Comparison of ENCODE assay signal across 19 cellular contexts in the genomic region with DNA sequence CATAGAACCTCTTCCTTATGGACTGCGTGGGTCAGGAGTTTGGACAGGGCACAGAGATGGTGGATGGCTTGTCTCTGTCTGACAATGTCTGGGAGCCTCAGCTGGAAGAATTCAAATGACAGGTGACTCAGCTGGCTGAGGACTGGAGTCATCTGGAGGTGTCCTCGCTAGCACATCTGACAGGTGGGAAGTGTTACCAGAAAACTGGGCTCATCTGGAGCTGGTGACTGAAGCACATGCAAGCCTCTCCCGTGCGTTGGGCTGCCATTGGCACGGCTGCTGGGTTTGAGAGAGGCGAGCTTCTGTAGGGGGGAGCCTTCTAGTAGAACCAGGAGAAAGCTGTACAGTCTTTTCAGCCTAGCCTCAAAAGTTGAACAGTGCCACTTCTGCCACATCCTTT.
DNase-seq lines count a peak whose midpoint lies in the region; ATAC-seq, FAIRE-seq and TF ChIP-seq lines count a peak whose summit lies in the region.
"Had no signal": no experiment of that assay in that cellular context is flagged by ENCODE, and none has a peak within 500 bp of the region (broad histone marks: within the 10 kb centered on the region; RNA-seq: fewer than 3 reads in every experiment).

No MANE protein-coding gene starts in this region.

- TF ChIP-seq CTCF in CD4-positive, alpha-beta T cell (IDR thresholded peaks at IDR 0.05) = no peak
- TF ChIP-seq CTCF in bronchial epithelial cell (IDR thresholded peaks at IDR 0.05; ENCODE audit: insufficient read depth, low read length, severe bottlenecking) (no peak), psoas muscle (IDR thresholded peaks at IDR 0.05) (no peak), transverse colon (IDR thresholded peaks at IDR 0.05) (no peak)

- TF ChIP-seq POLR2A in transverse colon (IDR thresholded peaks at IDR 0.05) = no peak

- no peaks in the 10 kb centered on the region for H3K27me3 Mint-ChIP-seq in activated naive CD4-positive, alpha-beta T cell treated with anti-CD3 and anti-CD28 coated beads for 36 hours (ENCODE audit: low read depth)
- H3K27me3 Mint-ChIP-seq in CD4-positive, alpha-beta T cell = no peaks in the 10 kb centered on the region

- ATAC-seq in CD4-positive, alpha-beta T cell (ENCODE audit: poor library complexity) = peak; percentile 14
- ATAC-seq in psoas muscle (peak in 3 of 4 donors; percentile 29 to 66 (median 51)), left colon (no peak)
- ATAC-seq: CD8-positive, alpha-beta T cell; GM12878; HCT116 had no signal

- no peak overlapping the region for H3K27ac ChIP-seq in CD4-positive, alpha-beta T cell (ENCODE audit: low read depth, low read length)
- H3K27ac ChIP-seq in psoas muscle (no peak overlapping the region), transverse colon (no peak overlapping the region)
- H3K27ac ChIP-seq: BLaER1, HL-60 had no signal

- WGBS in psoas muscle, 3 donors = 76 to 89% (median 86%) methylated on average over 6 of the region's 6 CpGs
- WGBS in transverse colon (ENCODE audit: low coverage in 1 of 2), 2 donors = 97 to 100% methylated on average over 2 to 6 of the region's 6 CpGs

- no peaks in the 10 kb centered on the region for H3K27me3 ChIP-seq in CD4-positive, alpha-beta T cell (ENCODE audit: control insufficient read depth, insufficient read depth, low read length)
- H3K27me3 ChIP-seq in bronchial epithelial cell (ENCODE audit: control insufficient read depth, insufficient read depth, low read length) (no peaks in the 10 kb centered on the region), psoas muscle (ENCODE audit: insufficient read depth in 3 of 3, low read length in 2 of 3) (no peaks in the 10 kb centered on the region), transverse colon (no peaks in the 10 kb centered on the region)
- H3K27me3 ChIP-seq: BLaER1 had no signal

- no peak overlapping the region for H3K27ac Mint-ChIP-seq in activated naive CD4-positive, alpha-beta T cell treated with anti-CD3 and anti-CD28 coated beads for 36 hours
- no peak overlapping the region for H3K27ac Mint-ChIP-seq in CD4-positive, alpha-beta T cell
- H3K27ac Mint-ChIP-seq: CD14-positive monocyte; CD8-positive, alpha-beta T cell; HFFc6 had no signal

- H3K4me3 ChIP-seq in bronchial epithelial cell (ENCODE audit: low read depth, low read length) (no peak overlapping the region), psoas muscle (no peak overlapping the region), transverse colon (no peak overlapping the region)
- H3K4me3 ChIP-seq: BLaER1, GM12878 had no signal

- DNase-seq in activated naive CD4-positive, alpha-beta T cell treated with anti-CD3 and anti-CD28 coated beads for 36 hours = peak; percentile 10
- DNase-seq in activated naive CD4-positive, alpha-beta T cell treated with Interleukin-2 at 50 U/mL for 16 hours = no peak
- no peak for DNase-seq in CD4-positive, alpha-beta T cell
- DNase-seq in bronchial epithelial cell (ENCODE audit: low read depth) (no peak), psoas muscle (no peak), transverse colon (no peak), left colon (no peak)
- DNase-seq: 8988T; Calu3; CD8-positive, alpha-beta T cell; DMS79 treated with DMSO at 0.1 percent for 48 hours; GOT3; H7; HFFc6 had no signal

- H3K4me1 Mint-ChIP-seq in activated naive CD4-positive, alpha-beta T cell treated with anti-CD3 and anti-CD28 coated beads for 36 hours (ENCODE audit: low read depth) = peaks cover 6% of the 10 kb centered on the region
- H3K4me1 Mint-ChIP-seq in CD4-positive, alpha-beta T cell (ENCODE audit: low read depth) = no peaks in the 10 kb centered on the region
- H3K4me1 Mint-ChIP-seq: CD14-positive monocyte had no signal

- no peak overlapping the region for H3K4me3 Mint-ChIP-seq in activated naive CD4-positive, alpha-beta T cell treated with anti-CD3 and anti-CD28 coated beads for 36 hours
- H3K4me3 Mint-ChIP-seq in CD4-positive, alpha-beta T cell = no peak overlapping the region
- H3K4me3 Mint-ChIP-seq: CD14-positive monocyte; CD8-positive, alpha-beta T cell; HFFc6 had no signal

- CTCF ChIA-PET in activated naive CD4-positive, alpha-beta T cell treated with anti-CD3 and anti-CD28 coated beads for 36 hours (lab: Charles Lee) = interaction anchor here (0.7 kb wide), 1 partner anchor 31 kb away, joined by 3 read pairs; no protein-coding TSS in a partner anchor
- CTCF ChIA-PET in CD4-positive, alpha-beta T cell (lab: Charles Lee) = no interaction called here

- no peak for TF ChIP-seq EP300 in transverse colon (IDR thresholded peaks at IDR 0.05; ENCODE audit: low read depth)

- H3K9me3 Mint-ChIP-seq in activated naive CD4-positive, alpha-beta T cell treated with anti-CD3 and anti-CD28 coated beads for 36 hours = no peaks in the 10 kb centered on the region
- no peaks in the 10 kb centered on the region for H3K9me3 Mint-ChIP-seq in CD4-positive, alpha-beta T cell
- H3K9me3 Mint-ChIP-seq: CD8-positive, alpha-beta T cell had no signal

- FAIRE-seq in bronchial epithelial cell (lab: Jason Lieb, UNC) = peak; percentile 40
- FAIRE-seq: GM12878 had no signal

- H3K36me3 Mint-ChIP-seq in activated naive CD4-positive, alpha-beta T cell treated with anti-CD3 and anti-CD28 coated beads for 36 hours (ENCODE audit: low read depth) = no peaks in the 10 kb centered on the region
- no peaks in the 10 kb centered on the region for H3K36me3 Mint-ChIP-seq in CD4-positive, alpha-beta T cell (ENCODE audit: low read depth)
- H3K36me3 Mint-ChIP-seq: CD14-positive monocyte; CD8-positive, alpha-beta T cell had no signal

- no peaks in the 10 kb centered on the region for H3K36me3 ChIP-seq in bronchial epithelial cell (ENCODE audit: control insufficient read depth, insufficient read depth, low read length)
- H3K36me3 ChIP-seq in psoas muscle (ENCODE audit: insufficient read depth in 1 of 2, low read depth in 1 of 2) = no peaks in the 10 kb centered on the region
- H3K36me3 ChIP-seq in transverse colon = no peaks in the 10 kb centered on the region
- H3K36me3 ChIP-seq: BLaER1 had no signal

- no peaks in the 10 kb centered on the region for H3K9me3 ChIP-seq in CD4-positive, alpha-beta T cell (ENCODE audit: control insufficient read depth, low read length)
- H3K9me3 ChIP-seq in psoas muscle (no peaks in the 10 kb centered on the region), transverse colon (no peaks in the 10 kb centered on the region)
- H3K9me3 ChIP-seq: BLaER1 had no signal

- in situ Hi-C loops in transverse colon (cut with MboI; ENCODE audit: low pct_ligation_motif_present in 1 of 4, low pct_unique_long_range_greater_than_20kb in 1 of 4, low sequenced_read_pairs in 3 of 4) = no loop called here

- peaks cover 4% of the 10 kb centered on the region for H3K4me1 ChIP-seq in psoas muscle
- no peaks in the 10 kb centered on the region for H3K4me1 ChIP-seq in transverse colon
- H3K4me1 ChIP-seq: BLaER1 had no signal

- POLR2A ChIA-PET in CD4-positive, alpha-beta T cell (lab: Charles Lee) = no interaction called here

- intact Hi-C loops in activated naive CD4-positive, alpha-beta T cell treated with anti-CD3 and anti-CD28 coated beads for 36 hours (cut with micrococcal nuclease) = no loop called here
- intact Hi-C loops in CD4-positive, alpha-beta T cell (cut with DNase I, micrococcal nuclease) = no loop called here
- intact Hi-C loops in psoas muscle (cut with DNase I) = no loop called here
- intact Hi-C loops in transverse colon (cut with DNase I; ENCODE audit: low total_unique reads) = no loop called here
- intact Hi-C loops in left colon (cut with DNase I, micrococcal nuclease) = no loop called here
